ENCODE assay signal across 1 cellular context in genomic region chr11:10750838-10751580, GRCh38.
TF ChIP-seq lines count a peak whose summit lies in the region.

Gene CTR9, plus strand, starts transcription at chr11:10751246. Its CDS starts 167 bp downstream, at chr11:10751413.

TF ChIP-seq in K562, 482 proteins besides CTCF, POLR2A, EP300 and RAD21 (continued from another document and continues in another):
- TF ChIP-seq ARID3A (IDR thresholded peaks at IDR 0.05; ENCODE audit: borderline replicate concordance, low read depth, low read length) = no peak; the same call in 1 of the 2 replicates
- no peak for TF ChIP-seq SRSF3 (IDR thresholded peaks at IDR 0.05; ENCODE audit: insufficient read depth, low read length)
- peak; percentile 56; the same call in 1 of the 2 replicates for TF ChIP-seq ZBTB12 (CRISPR knock-in tag; IDR thresholded peaks at IDR 0.05)
- no peak for TF ChIP-seq TRIM25 (IDR thresholded peaks at IDR 0.05; ENCODE audit: borderline replicate concordance)
- TF ChIP-seq ZBTB17 (CRISPR knock-in tag; IDR thresholded peaks at IDR 0.05) = 0 out of 2 replicates have a peak, but pooled peaks have one; percentile 42
- peak; percentile 95 for TF ChIP-seq PKNOX1 (IDR thresholded peaks at IDR 0.05)
- no peak for TF ChIP-seq RAD51 (IDR thresholded peaks at IDR 0.05; ENCODE audit: borderline replicate concordance, low read depth)
- no peak for TF ChIP-seq ELF2 (CRISPR knock-in tag; IDR thresholded peaks at IDR 0.05)
- TF ChIP-seq ZNF354B (CRISPR knock-in tag; IDR thresholded peaks at IDR 0.05) = no peak
- peak; percentile 49 for TF ChIP-seq DACH1 (IDR thresholded peaks at IDR 0.05; ENCODE audit: partially characterized antibody)
- TF ChIP-seq ATF4 (CRISPR knock-in tag; IDR thresholded peaks at IDR 0.05) = no peak
- no peak for TF ChIP-seq ZFPM2 (CRISPR knock-in tag; IDR thresholded peaks at IDR 0.05)
- TF ChIP-seq PTTG1 (tag; IDR thresholded peaks at IDR 0.05; ENCODE audit: low read depth) = no peak
- TF ChIP-seq RFX5 (IDR thresholded peaks at IDR 0.05; ENCODE audit: low read depth, low read length) = no peak
- no peak for TF ChIP-seq NUFIP1 (IDR thresholded peaks at IDR 0.05; ENCODE audit: partially characterized antibody)
- TF ChIP-seq TCF3 (CRISPR knock-in tag; IDR thresholded peaks at IDR 0.05) = peak; percentile 39; the same call in 1 of the 2 replicates
- 0 out of 2 replicates have a peak, but pooled peaks have one; percentile 54 for TF ChIP-seq CBFB (CRISPR knock-in tag; IDR thresholded peaks at IDR 0.05)
- no peak for TF ChIP-seq XRCC3 (IDR thresholded peaks at IDR 0.05)
- no peak; the same call in 1 of the 2 replicates for TF ChIP-seq DPF2 (IDR thresholded peaks at IDR 0.05)
- TF ChIP-seq ARID1B (IDR thresholded peaks at IDR 0.05) = no peak
- no peak for TF ChIP-seq ZNF57 (CRISPR knock-in tag; IDR thresholded peaks at IDR 0.05)
- peak; percentile 97 for TF ChIP-seq CC2D1A (IDR thresholded peaks at IDR 0.05)
- TF ChIP-seq NBN (IDR thresholded peaks at IDR 0.05; ENCODE audit: low read depth) = peak; percentile 70; the same call in 1 of the 2 replicates
- peak; percentile 97 for TF ChIP-seq HNRNPLL (IDR thresholded peaks at IDR 0.05; ENCODE audit: low read depth, low read length, poor library complexity, severe bottlenecking)
- TF ChIP-seq ZNF121 (CRISPR knock-in tag; conservative IDR thresholded peaks at IDR 0.05) = no peak
- TF ChIP-seq STAT5A (IDR thresholded peaks at IDR 0.05; ENCODE audit: borderline replicate concordance, low read length) = no peak; the same call in 1 of the 2 replicates
- TF ChIP-seq ZBTB2 (IDR thresholded peaks at IDR 0.05) = peak; percentile 81
- TF ChIP-seq SETDB1 (IDR thresholded peaks at IDR 0.05; ENCODE audit: low read length) = no peak
- TF ChIP-seq CBX5 (IDR thresholded peaks at IDR 0.05; ENCODE audit: borderline replicate concordance, low read depth) = 0 out of 2 replicates have a peak, but pooled peaks have one; percentile 21
- TF ChIP-seq TFAP4 (CRISPR knock-in tag; IDR thresholded peaks at IDR 0.05; ENCODE audit: borderline replicate concordance) = peak; percentile 94
- TF ChIP-seq ZKSCAN3 (CRISPR knock-in tag; IDR thresholded peaks at IDR 0.05) = no peak
- TF ChIP-seq ZNF780A (CRISPR knock-in tag; IDR thresholded peaks at IDR 0.05) = no peak
- peak; percentile 74 for TF ChIP-seq SMAD1 (IDR thresholded peaks at IDR 0.05; ENCODE audit: low read depth, low read length, partially characterized antibody)
- TF ChIP-seq PHF21A (IDR thresholded peaks at IDR 0.05; ENCODE audit: borderline replicate concordance, low read depth) = no peak
- TF ChIP-seq ZBTB7A (IDR thresholded peaks at IDR 0.05; ENCODE audit: borderline replicate concordance, control insufficient read depth, low read depth, low read length) = peak; percentile 41; the same call in 1 of the 2 replicates
- TF ChIP-seq TAF15 (IDR thresholded peaks at IDR 0.05; ENCODE audit: low read depth, low read length) = no peak
- no peak for TF ChIP-seq SMAD2 (IDR thresholded peaks at IDR 0.05; ENCODE audit: low read depth, low read length)
- TF ChIP-seq TOE1 (IDR thresholded peaks at IDR 0.05; ENCODE audit: borderline replicate concordance) = no peak
- TF ChIP-seq TOE1 (CRISPR knock-in tag; IDR thresholded peaks at IDR 0.05; ENCODE audit: borderline replicate concordance, low read depth) = no peak
- TF ChIP-seq JUN (IDR thresholded peaks at IDR 0.05; ENCODE audit: borderline replicate concordance, low read depth, low read length) = peak; percentile 23; the same call in 1 of the 2 replicates
- no peak; the same call in 1 of the 2 replicates for TF ChIP-seq JUN (CRISPR knock-in tag; IDR thresholded peaks at IDR 0.05; ENCODE audit: borderline replicate concordance)
- TF ChIP-seq NR2F6 (CRISPR knock-in tag; IDR thresholded peaks at IDR 0.05) = no peak
- TF ChIP-seq XRCC5 (IDR thresholded peaks at IDR 0.05; ENCODE audit: low read depth, low read length) = peak; percentile 38; the same call in 1 of the 2 replicates
- TF ChIP-seq NKRF (IDR thresholded peaks at IDR 0.05; ENCODE audit: borderline replicate concordance) = peak; percentile 72; the same call in 1 of the 2 replicates
- TF ChIP-seq TAF9B (IDR thresholded peaks at IDR 0.05; ENCODE audit: partially characterized antibody) = peak; percentile 83
- no peak for TF ChIP-seq TAL1 (IDR thresholded peaks at IDR 0.05)
- TF ChIP-seq RREB1 (CRISPR knock-in tag; IDR thresholded peaks at IDR 0.05) = 0 out of 2 replicates have a peak, but pooled peaks have one; percentile 8
- no peak for TF ChIP-seq LEF1 (IDR thresholded peaks at IDR 0.05)
